11 cellular contexts compared by ENCODE assay signal in genomic region chr5:92559743-92560142, GRCh38.
DNase-seq lines count a peak whose midpoint lies in the region; ATAC-seq and TF ChIP-seq lines count a peak whose summit lies in the region.
"Had no signal": no experiment of that assay in that cellular context is flagged by ENCODE, and none has a peak within 500 bp of the region (broad histone marks: within the 10 kb centered on the region; RNA-seq: fewer than 3 reads in every experiment).

No MANE protein-coding gene starts in this region.

- H3K36me3 ChIP-seq in thyroid gland = no peaks in the 10 kb centered on the region
- H3K36me3 ChIP-seq: esophagus muscularis mucosa had no signal

- H3K4me1 ChIP-seq in thyroid gland = no peaks in the 10 kb centered on the region

- H3K4me3 ChIP-seq in AG09309 (ENCODE audit: control insufficient read depth, low read depth, low read length) = no peak overlapping the region
- H3K4me3 ChIP-seq in astrocyte of the spinal cord (ENCODE audit: low read depth, low read length) = no peak overlapping the region
- H3K4me3 ChIP-seq in lower leg skin (ENCODE audit: low read depth, poor library complexity, severe bottlenecking) = no peak overlapping the region
- no peak overlapping the region for H3K4me3 ChIP-seq in thyroid gland (replicated peaks in 1 of 3)
- H3K4me3 ChIP-seq: esophagus muscularis mucosa had no signal

- 49 to 52% methylated on average over 3 of the region's 3 CpGs for WGBS in lower leg skin, 2 donors
- 30 to 34% methylated on average over 3 of the region's 3 CpGs for WGBS in thyroid gland, 2 donors

- DNase-seq in AG09309 (ENCODE audit: low read depth) (no peak), HS-27A (ENCODE audit: low read depth) (peak; percentile 46), astrocyte of the spinal cord (ENCODE audit: low read depth, low spot score) (peak; percentile 86), kidney glomerular epithelial cell (lab: John Stamatoyannopoulos, UW) (peak; percentile 90), lower leg skin (ENCODE audit: low spot score in 2 of 2) (no peak), thyroid gland (no peak), HPDE6-E6E7 (ENCODE audit: extremely low spot score) (no peak)
- DNase-seq: NCI-H1417 treated with DMSO at 0.1 percent for 48 hours; NK-92 treated with Interleukin-12 subunit alpha and Interleukin-12 subunit beta, amount 100 ng/mL, for 24 hours had no signal

- peak; percentile 19 for TF ChIP-seq CTCF in AG09309 (IDR thresholded peaks at IDR 0.05; ENCODE audit: control insufficient read depth, insufficient read depth, low read depth, low read length, missing control alignments)
- peak; percentile 26 for TF ChIP-seq CTCF in astrocyte of the spinal cord (IDR thresholded peaks at IDR 0.05; ENCODE audit: low read depth, low read length)
- no peak for TF ChIP-seq CTCF in lower leg skin (IDR thresholded peaks at IDR 0.05)
- no peak for TF ChIP-seq CTCF in thyroid gland (IDR thresholded peaks at IDR 0.05)

- TF ChIP-seq POLR2A in lower leg skin (IDR thresholded peaks at IDR 0.05) = no peak
- no peak for TF ChIP-seq POLR2A in thyroid gland (IDR thresholded peaks at IDR 0.05)

- no peaks in the 10 kb centered on the region for H3K9me3 ChIP-seq in thyroid gland
- H3K9me3 ChIP-seq: esophagus muscularis mucosa had no signal

- no peak overlapping the region for H3K27ac ChIP-seq in thyroid gland
- H3K27ac ChIP-seq: esophagus muscularis mucosa had no signal

- no peak for ATAC-seq in HG03095 (IDR thresholded peaks at IDR 0.05; ENCODE audit: unreplicated experiment)

- in situ Hi-C loops in astrocyte of the spinal cord (cut with HindIII; ENCODE audit: low sequenced_read_pairs) = no loop called here

- intact Hi-C loops in lower leg skin (cut with DNase I; ENCODE audit: low total_unique reads) = no loop called here
- intact Hi-C loops in thyroid gland (cut with DNase I) = no loop called here

- no peaks in the 10 kb centered on the region for H3K27me3 ChIP-seq in thyroid gland
- H3K27me3 ChIP-seq: esophagus muscularis mucosa had no signal

Comparison
In these comparisons a context has a peak if more than half of its experiments do, and no peak if none do; other contexts are left out.
1. DNase-seq: peak in HS-27A (single experiment), astrocyte of the spinal cord (single experiment) and kidney glomerular epithelial cell (single experiment); none in AG09309 (single experiment), lower leg skin (0 of 2), thyroid gland (0 of 2) and HPDE6-E6E7 (single experiment).
2. CTCF ChIP-seq: peak in AG09309 (single experiment) and astrocyte of the spinal cord (single experiment); none in lower leg skin (0 of 3) and thyroid gland (0 of 6).